22 cellular contexts compared by ENCODE assay signal in the genomic region with DNA sequence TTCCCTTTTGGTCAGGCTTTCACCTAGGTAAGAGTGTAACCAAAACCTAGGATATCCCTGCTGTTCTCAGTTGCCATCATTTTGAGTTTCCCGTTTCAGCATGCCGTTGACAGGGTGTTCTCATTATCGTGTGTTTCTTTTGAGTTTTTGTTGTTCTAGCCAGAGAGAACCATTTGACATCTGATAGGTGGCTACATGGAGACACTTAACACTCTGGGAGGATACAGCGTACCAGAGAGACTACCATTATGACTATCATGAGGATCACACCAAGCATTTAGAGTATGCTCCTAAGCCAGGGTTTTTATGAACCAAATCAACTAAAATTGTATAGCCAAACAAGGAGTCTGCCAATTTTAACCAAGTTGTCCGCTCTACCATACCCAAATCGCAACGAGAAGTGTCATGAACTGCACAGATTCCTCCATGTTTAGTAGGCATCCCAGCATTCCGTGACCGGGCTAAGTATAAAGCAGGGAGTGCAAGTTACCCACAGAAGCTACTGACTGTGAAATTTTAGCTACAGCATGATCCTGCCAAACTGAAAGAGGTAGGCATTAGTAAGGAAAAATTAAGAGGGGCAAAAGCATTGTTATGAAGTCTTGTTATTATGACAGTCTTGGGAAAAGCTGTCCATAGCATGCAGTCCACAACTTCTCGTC.
"Had no signal": no experiment of that assay in that cellular context is flagged by ENCODE, and none has a peak within 500 bp of the region (broad histone marks: within the 10 kb centered on the region; RNA-seq: fewer than 3 reads in every experiment).

No MANE protein-coding gene starts in this region.

- ATAC-seq: activated CD4-positive, alpha-beta T cell treated with anti-CD3 and anti-CD28 coated beads for 36 hours; gastroesophageal sphincter; lower lobe of right lung; right lobe of liver; stimulated activated effector memory CD8-positive, alpha-beta T cell treated with anti-CD3 and anti-CD28 coated beads, Interleukin-12 subunit alpha, Interleukin-12 subunit beta, amount 100 ng/mL, for 72 hours had no signal

- DNase-seq: activated CD4-positive, alpha-beta T cell treated with anti-CD3 and anti-CD28 coated beads for 36 hours; activated CD4-positive, alpha-beta T cell treated with anti-CD3 and anti-CD28 coated beads, Interleukin-2, amount 50 U/mL, for 48 hours; activated naive CD4-positive, alpha-beta T cell treated with Interleukin-2 at 50 U/mL for 16 hours; activated naive CD8-positive, alpha-beta T cell treated with anti-CD3 and anti-CD28 coated beads, Interleukin-2, amount 10 ng/mL, durations not matched to agents 7 days and 5 days; activated T-cell treated with anti-CD3 and anti-CD28 coated beads, Interleukin-2, amount 50 U/mL, for 1 hour; brain microvascular endothelial cell; cortex of kidney; effector CD4-positive, alpha-beta T cell; lower lobe of right lung; occipital lobe; right lobe of liver; stimulated activated CD4-positive, alpha-beta T cell treated with anti-CD3 and anti-CD28 coated beads, Interleukin-4, amount 100 ng/mL, for 24 hours; SW 1271; T-helper 2 cell; testis had no signal

- H3K4me3 Mint-ChIP-seq: activated CD4-positive, alpha-beta T cell treated with anti-CD3 and anti-CD28 coated beads for 36 hours; activated naive CD8-positive, alpha-beta T cell treated with anti-CD3 and anti-CD28 coated beads, Interleukin-2, amount 10 ng/mL, durations not matched to agents 7 days and 5 days; central memory CD8-positive, alpha-beta T cell; nephron; stimulated activated effector memory CD8-positive, alpha-beta T cell treated with anti-CD3 and anti-CD28 coated beads, Interleukin-12 subunit alpha, Interleukin-12 subunit beta, amount 100 ng/mL, for 72 hours had no signal

- H3K9me3 ChIP-seq: gastroesophageal sphincter, lower lobe of right lung, right lobe of liver, testis had no signal

- H3K27ac ChIP-seq: brain microvascular endothelial cell, right lobe of liver, VCaP had no signal

- H3K27me3 Mint-ChIP-seq: activated CD4-positive, alpha-beta T cell treated with anti-CD3 and anti-CD28 coated beads for 36 hours; activated naive CD8-positive, alpha-beta T cell treated with anti-CD3 and anti-CD28 coated beads, Interleukin-2, amount 10 ng/mL, durations not matched to agents 7 days and 5 days; central memory CD8-positive, alpha-beta T cell; progenitor cell of endocrine pancreas had no signal

- H3K4me1 ChIP-seq: right lobe of liver had no signal

- H3K27me3 ChIP-seq: brain microvascular endothelial cell, gastroesophageal sphincter, right lobe of liver, testis had no signal

- H3K4me3 ChIP-seq: gastroesophageal sphincter, lower lobe of right lung, right lobe of liver, testis had no signal

- H3K27ac Mint-ChIP-seq: activated CD4-positive, alpha-beta T cell treated with anti-CD3 and anti-CD28 coated beads for 36 hours; activated naive CD8-positive, alpha-beta T cell treated with anti-CD3 and anti-CD28 coated beads, Interleukin-2, amount 10 ng/mL, durations not matched to agents 7 days and 5 days; activated T-helper 2 cell treated with anti-CD3 and anti-CD28 coated beads, Interferon-gamma antibody, Interleukin-2, Interleukin-4, amounts not matched to agents 10 μg/mL and 5 μg/mL and 100 μg/mL, durations not matched to agents 14 hours and 24 hours and 36 hours; progenitor cell of endocrine pancreas had no signal

- H3K9me3 Mint-ChIP-seq: activated naive CD8-positive, alpha-beta T cell treated with anti-CD3 and anti-CD28 coated beads, Interleukin-2, amount 10 ng/mL, durations not matched to agents 7 days and 5 days; activated T-helper 2 cell treated with anti-CD3 and anti-CD28 coated beads, Interferon-gamma antibody, Interleukin-2, Interleukin-4, amounts not matched to agents 10 μg/mL and 5 μg/mL and 100 μg/mL, durations not matched to agents 14 hours and 24 hours and 36 hours; central memory CD8-positive, alpha-beta T cell; nephron; stimulated activated effector memory CD8-positive, alpha-beta T cell treated with anti-CD3 and anti-CD28 coated beads, Interleukin-12 subunit alpha, Interleukin-12 subunit beta, amount 100 ng/mL, for 72 hours had no signal
